ENCODE assay signal across 12 cellular contexts in the genomic region with DNA sequence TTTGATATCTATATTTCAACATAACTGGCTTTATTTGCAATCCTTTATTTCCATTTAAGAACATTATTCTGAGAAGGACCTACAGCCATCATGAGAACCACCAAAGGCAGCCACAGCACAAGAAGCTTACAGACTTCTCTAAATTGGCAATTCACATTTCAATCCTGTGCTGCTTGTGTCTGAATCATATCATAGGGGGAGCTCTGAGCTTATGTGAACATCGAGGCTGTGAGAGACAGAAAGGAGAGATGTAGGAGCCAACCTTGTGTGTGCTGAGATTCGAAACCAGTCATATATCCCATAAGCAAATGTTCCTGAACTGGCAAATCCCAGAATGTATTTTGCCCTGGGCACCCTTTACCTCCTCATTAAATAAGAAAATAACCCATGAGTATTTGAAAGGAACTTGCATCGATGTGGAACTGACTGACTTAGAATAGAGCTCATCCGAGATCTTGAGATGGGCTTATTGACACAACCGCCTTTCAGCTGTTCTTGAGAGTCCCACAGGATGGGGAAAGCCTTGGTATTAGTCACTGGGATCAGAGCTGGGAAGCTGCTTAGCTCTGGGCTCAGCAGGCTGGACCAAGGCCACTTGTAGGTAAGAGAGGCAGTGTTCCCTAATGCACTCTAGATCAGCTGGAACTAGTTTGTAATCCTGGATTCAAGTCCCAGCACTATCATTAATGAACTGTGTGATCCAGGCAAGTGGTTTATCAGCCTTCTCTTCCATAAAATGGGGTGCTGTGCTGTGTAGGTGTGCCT.
DNase-seq lines count a peak whose midpoint lies in the region; ATAC-seq and TF ChIP-seq lines count a peak whose summit lies in the region.
"Had no signal": no experiment of that assay in that cellular context is flagged by ENCODE, and none has a peak within 500 bp of the region (broad histone marks: within the 10 kb centered on the region; RNA-seq: fewer than 3 reads in every experiment).

No MANE protein-coding gene starts in this region.

- no peak overlapping the region for H2AFZ ChIP-seq in Karpas-422 (ENCODE audit: low read length)

- no peaks in the 10 kb centered on the region for H3K4me1 ChIP-seq in Karpas-422 (ENCODE audit: low read length)
- peaks cover 87% of the 10 kb centered on the region for H3K4me1 ChIP-seq in muscle layer of colon (ENCODE audit: insufficient read depth, low read length)
- H3K4me1 ChIP-seq: pancreas had no signal

- H3K27me3 ChIP-seq in Karpas-422 (ENCODE audit: low read length) (no peaks in the 10 kb centered on the region), muscle layer of colon (ENCODE audit: control insufficient read depth in 1 of 2, insufficient read depth in 2 of 2, low read length in 2 of 2) (no peaks in the 10 kb centered on the region), MG63 (no peaks in the 10 kb centered on the region)
- H3K27me3 ChIP-seq: pancreas had no signal

- H3K9ac ChIP-seq in Karpas-422 (ENCODE audit: low read length) (no peak overlapping the region), muscle layer of colon (ENCODE audit: low read length) (no peak overlapping the region)

- no peak overlapping the region for H3K4me3 ChIP-seq in Karpas-422 (ENCODE audit: low read length)
- no peak overlapping the region for H3K4me3 ChIP-seq in cardiac fibroblast (replicated peaks in 1 of 2; ENCODE audit: low read depth in 2 of 2, low read length in 2 of 2)
- H3K4me3 ChIP-seq in muscle layer of colon (ENCODE audit: low read depth in 1 of 2, low read length in 2 of 2) = no peak overlapping the region
- no peak overlapping the region for H3K4me3 ChIP-seq in MG63
- H3K4me3 ChIP-seq: pancreas had no signal

- no peaks in the 10 kb centered on the region for H3K9me3 ChIP-seq in Karpas-422 (ENCODE audit: low read length)
- no peaks in the 10 kb centered on the region for H3K9me3 ChIP-seq in muscle layer of colon (ENCODE audit: low read length)
- H3K9me3 ChIP-seq in MG63 = no peaks in the 10 kb centered on the region
- H3K9me3 ChIP-seq: pancreas had no signal

- H3K36me3 ChIP-seq in Karpas-422 (ENCODE audit: insufficient read depth, low read length) (no peaks in the 10 kb centered on the region), muscle layer of colon (ENCODE audit: insufficient read depth, low read length) (no peaks in the 10 kb centered on the region), MG63 (no peaks in the 10 kb centered on the region)
- H3K36me3 ChIP-seq: pancreas had no signal

- TF ChIP-seq CTCF in cardiac fibroblast (IDR thresholded peaks at IDR 0.05; ENCODE audit: low read depth, low read length) = no peak

- H3K9me2 ChIP-seq in Karpas-422 (replicated peaks; ENCODE audit: insufficient read depth, low read length) = no peaks in the 10 kb centered on the region

- DNase-seq in Caki2 (ENCODE audit: low read depth) (peak; percentile 78), Karpas-422 (peak; percentile 47), cardiac fibroblast (ENCODE audit: low read depth in 2 of 2) (peak; percentile 10 to 21), AML-193 (lab: John Stamatoyannopoulos, UW) (no peak), SHP77 treated with DMSO at 0.1 percent for 48 hours (lab: John Stamatoyannopoulos, UW) (no peak), MG63 (no peak)
- DNase-seq: activated naive CD8-positive, alpha-beta T cell treated with anti-CD3 and anti-CD28 coated beads for 36 hours; Calu3; NCI-H187 treated with DMSO at 0.1 percent for 48 hours; pancreas had no signal

- no peaks in the 10 kb centered on the region for H4K20me1 ChIP-seq in Karpas-422 (ENCODE audit: insufficient read depth, low read depth, low read length)

- in situ Hi-C loops in Caki2 (cut with HindIII; ENCODE audit: low pct_unique_long_range_greater_than_20kb, low sequenced_read_pairs) = no loop called here

- H3K79me2 ChIP-seq in Karpas-422 (ENCODE audit: low read length) = no peaks in the 10 kb centered on the region

- no peak for ATAC-seq in HG02678 (IDR thresholded peaks at IDR 0.05; ENCODE audit: unreplicated experiment)

- no peak overlapping the region for H3K27ac ChIP-seq in Karpas-422 (ENCODE audit: low read length)
- peak overlapping the region; percentile 12 for H3K27ac ChIP-seq in muscle layer of colon (ENCODE audit: low read depth, low read length)
- H3K27ac ChIP-seq: pancreas had no signal

- H3K4me2 ChIP-seq in Karpas-422 (ENCODE audit: low read depth, low read length, poor library complexity, severe bottlenecking) = no peak overlapping the region

Comparison
In these comparisons a context has a peak if more than half of its experiments do, and no peak if none do; other contexts are left out.
1. DNase-seq: peak in Caki2 (single experiment), Karpas-422 (single experiment) and cardiac fibroblast (2 of 2); none in AML-193 (0 of 2), SHP77 treated with DMSO at 0.1 percent for 48 hours (single experiment) and MG63 (single experiment).